ENCODE assay signal across 1 cellular context in the genomic region with DNA sequence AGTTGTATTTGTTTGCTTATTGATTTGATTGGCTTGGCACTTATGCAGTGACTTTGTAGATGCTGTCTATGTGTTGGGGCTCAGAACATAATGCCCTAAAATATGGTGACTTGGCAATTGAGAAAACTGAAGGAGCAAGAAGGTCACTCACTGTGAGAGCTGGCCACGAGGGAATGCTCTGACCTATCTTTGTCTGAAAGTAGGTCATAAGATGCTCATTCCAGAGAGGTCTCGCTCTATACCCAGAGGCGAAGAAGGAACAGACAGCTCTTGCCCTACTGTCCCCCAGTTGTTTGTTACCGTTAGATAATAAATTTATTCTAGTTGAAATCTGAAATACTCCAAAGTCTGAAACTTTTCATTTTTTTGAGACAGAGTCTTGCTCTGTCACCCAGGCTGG.
TF ChIP-seq lines count a peak whose summit lies in the region.

No MANE protein-coding gene starts in this region.

TF ChIP-seq in K562, 482 proteins besides CTCF, POLR2A, EP300 and RAD21:
- no peak for TF ChIP-seq TCF7L2 (IDR thresholded peaks at IDR 0.05; ENCODE audit: low read depth, low read length)
- TF ChIP-seq RBFOX2 (IDR thresholded peaks at IDR 0.05; ENCODE audit: low read depth, low read length): peak; percentile 54
- 0 out of 2 replicates have a peak, but pooled peaks have one; percentile 10 for TF ChIP-seq PTRF (tag; IDR thresholded peaks at IDR 0.05)
- peak; percentile 11; the same call in 1 of the 2 replicates for TF ChIP-seq FOXJ2 (tag; IDR thresholded peaks at IDR 0.05)
- no peak for TF ChIP-seq CBX1 (IDR thresholded peaks at IDR 0.05; ENCODE audit: low read depth)
- no peak for TF ChIP-seq TCFL5 (CRISPR knock-in tag; conservative IDR thresholded peaks at IDR 0.05)
- TF ChIP-seq MAFG (tag; conservative IDR thresholded peaks at IDR 0.05): no peak; the same call in 1 of the 2 replicates
- no peak for TF ChIP-seq PRMT5 (CRISPR knock-in tag; IDR thresholded peaks at IDR 0.05)
- TF ChIP-seq ZFPM2 (CRISPR knock-in tag; IDR thresholded peaks at IDR 0.05): no peak
